Comparison of ENCODE assay signal across 12 cellular contexts in the genomic region with DNA sequence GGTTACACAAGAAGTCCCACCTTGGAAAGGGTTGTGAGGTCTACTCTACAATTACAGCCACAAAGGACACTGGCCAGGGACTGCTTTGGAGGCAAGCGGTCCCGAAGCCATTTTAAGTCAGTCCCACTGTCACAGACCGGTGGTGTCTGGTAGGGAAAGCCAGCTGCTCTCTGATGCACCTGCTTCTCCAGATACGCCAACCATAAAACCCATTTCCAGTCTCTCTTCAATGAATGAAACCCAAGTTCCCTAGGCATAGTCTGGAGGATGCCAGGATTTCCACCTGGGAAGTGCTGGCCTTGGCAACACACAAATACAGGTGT. TPM values are rescaled to one million over a fixed set of nuclear protein-coding genes. Genes with fewer than 3 reads are reported as not detected.
DNase-seq lines count a peak whose midpoint lies in the region; ATAC-seq and TF ChIP-seq lines count a peak whose summit lies in the region.
"Had no signal": no experiment of that assay in that cellular context is flagged by ENCODE, and none has a peak within 500 bp of the region (broad histone marks: within the 10 kb centered on the region; RNA-seq: fewer than 3 reads in every experiment).

No MANE protein-coding gene starts in this region.

- CTCF ChIA-PET in Caco-2 (lab: Charles Lee): interaction anchor here (1.3 kb wide), 1 partner anchor 41 kb away, joined by 3 read pairs; no protein-coding TSS in a partner anchor
- CTCF ChIA-PET in OCI-LY7 (lab: Charles Lee; ENCODE audit: unreplicated experiment): no interaction called here

- H3K9me3 ChIP-seq in Caco-2: no peaks in the 10 kb centered on the region
- no peaks in the 10 kb centered on the region for H3K9me3 ChIP-seq in Peyer's patch
- no peaks in the 10 kb centered on the region for H3K9me3 ChIP-seq in hepatocyte (ENCODE audit: low read depth)
- no peaks in the 10 kb centered on the region for H3K9me3 ChIP-seq in spleen
- H3K9me3 ChIP-seq in OCI-LY7 (ENCODE audit: low read length): no peaks in the 10 kb centered on the region

- BruUV-seq in Caco-2 (replicated peaks; lab: Mats Ljungman, UMichigan): no TSS peak
- BruUV-seq in OCI-LY7 (replicated peaks; lab: Mats Ljungman, UMichigan): no TSS peak

- H3K27ac Mint-ChIP-seq in Caco-2 (ENCODE audit: unreplicated experiment): peak overlapping the region; percentile 51

- POLR2A ChIA-PET in Caco-2 (lab: Charles Lee) (no interaction called here), OCI-LY7 (lab: Charles Lee) (interaction anchor here (0.7 to 1.5 kb wide), 2 partner anchors 12 to 212 kb away, joined by 3 to 7 read pairs; no protein-coding TSS in a partner anchor)

- peaks cover 44% of the 10 kb centered on the region for H3K4me1 ChIP-seq in Caco-2
- peaks cover 4 to 41% (median 23%) of the 10 kb centered on the region in 4 donors for H3K4me1 ChIP-seq in Peyer's patch
- peaks cover 9% of the 10 kb centered on the region for H3K4me1 ChIP-seq in hepatocyte (ENCODE audit: insufficient read depth)
- H3K4me1 ChIP-seq in spleen: peaks cover 9 to 97% (median 50%) of the 10 kb centered on the region in 6 donors
- H3K4me1 ChIP-seq in OCI-LY7 (ENCODE audit: insufficient read depth, low read length, poor library complexity, severe bottlenecking): peaks cover 62% of the 10 kb centered on the region

- intact Hi-C loops in Caco-2 (cut with micrococcal nuclease; ENCODE audit: unreplicated experiment): no loop called here
- intact Hi-C loops in spleen (cut with DNase I; ENCODE audit: low total_unique reads): no loop called here
- intact Hi-C loops in OCI-LY7 (cut with micrococcal nuclease; ENCODE audit: unreplicated experiment): no loop called here

- H2AFZ ChIP-seq in hepatocyte: no peak overlapping the region
- no peak overlapping the region for H2AFZ ChIP-seq in OCI-LY7 (ENCODE audit: low read length)

- TF ChIP-seq POLR2A in Peyer's patch (IDR thresholded peaks at IDR 0.05): no peak
- TF ChIP-seq POLR2A in spleen (IDR thresholded peaks at IDR 0.05): no peak

- H3K4me3 ChIP-seq in Caco-2 (ENCODE audit: low read depth, low read length) (no peak overlapping the region), Peyer's patch (no peak overlapping the region), hepatocyte (no peak overlapping the region), spleen (no peak overlapping the region), OCI-LY7 (ENCODE audit: low read depth, low read length, poor library complexity, severe bottlenecking) (no peak overlapping the region)

- H3K79me2 ChIP-seq in hepatocyte: no peaks in the 10 kb centered on the region
- H3K79me2 ChIP-seq in OCI-LY7 (ENCODE audit: insufficient read depth, low read depth, low read length): peaks cover 5% of the 10 kb centered on the region; the same call in 1 of the 2 replicates

- H4K20me1 ChIP-seq in hepatocyte (ENCODE audit: insufficient read depth, poor library complexity, severe bottlenecking) (no peaks in the 10 kb centered on the region), OCI-LY7 (ENCODE audit: insufficient read depth, low read length) (no peaks in the 10 kb centered on the region)

- ATAC-seq in HG03457 (IDR thresholded peaks at IDR 0.05; ENCODE audit: unreplicated experiment): no peak
- ATAC-seq: naive thymus-derived CD8-positive, alpha-beta T cell had no signal

- H3K9me3 Mint-ChIP-seq in Caco-2 (ENCODE audit: unreplicated experiment): no peaks in the 10 kb centered on the region
- H3K9me3 Mint-ChIP-seq: naive thymus-derived CD8-positive, alpha-beta T cell had no signal

- H3K9me2 ChIP-seq in hepatocyte (replicated peaks; ENCODE audit: insufficient read depth) (no peaks in the 10 kb centered on the region), OCI-LY7 (ENCODE audit: insufficient read depth, low read length) (no peaks in the 10 kb centered on the region)

- peaks cover 55% of the 10 kb centered on the region for H3K4me1 Mint-ChIP-seq in Caco-2 (ENCODE audit: low read depth, unreplicated experiment)

- no peaks in the 10 kb centered on the region for H3K27me3 ChIP-seq in Caco-2 (replicated peaks; ENCODE audit: control insufficient read depth, insufficient read depth, low read length)
- H3K27me3 ChIP-seq in Peyer's patch: no peaks in the 10 kb centered on the region
- H3K27me3 ChIP-seq in hepatocyte: no peaks in the 10 kb centered on the region
- no peaks in the 10 kb centered on the region for H3K27me3 ChIP-seq in spleen (replicated peaks in 1 of 7)

- TF ChIP-seq CTCF in Caco-2 (IDR thresholded peaks at IDR 0.05; ENCODE audit: insufficient read depth in 1 of 2, low read depth in 1 of 2, low read length in 1 of 2, severe bottlenecking in 1 of 2, unreplicated experiment in 1 of 2): no peak
- TF ChIP-seq CTCF in Peyer's patch (IDR thresholded peaks at IDR 0.05): no peak
- TF ChIP-seq CTCF in hepatocyte (IDR thresholded peaks at IDR 0.05; ENCODE audit: poor library complexity): no peak
- no peak for TF ChIP-seq CTCF in spleen (IDR thresholded peaks at IDR 0.05 in 8 of 11, conservative IDR thresholded peaks at IDR 0.05 in 3 of 11)
- TF ChIP-seq CTCF in OCI-LY7 (conservative IDR thresholded peaks at IDR 0.05; ENCODE audit: low read length): no peak

- no peak overlapping the region for H3K4me2 ChIP-seq in hepatocyte
- H3K4me2 ChIP-seq in OCI-LY7 (ENCODE audit: low read length): no peak overlapping the region

- DNase-seq in Caco-2 (no peak), Peyer's patch (no peak), hepatocyte (ENCODE audit: low spot score) (no peak), spleen (no peak), retina (no peak), OCI-LY7 (ENCODE audit: low spot score) (no peak)
- DNase-seq: DND-41; glutamatergic neuron; naive thymus-derived CD8-positive, alpha-beta T cell; NCI-H1930; stimulated activated CD4-positive, alpha-beta T cell treated with anti-CD3 and anti-CD28 coated beads, Interleukin-1b, Interleukin-23, amount 100 ng/mL, for 48 hours had no signal

- H3K27ac ChIP-seq in Peyer's patch (peak overlapping the region; percentile 21 to 66 (median 48)), hepatocyte (peak overlapping the region; percentile 67), spleen (peak overlapping the region in 5 of 8 donors; percentile 41 to 68 (median 54)), OCI-LY7 (ENCODE audit: low read depth, low read length, poor library complexity, severe bottlenecking) (no peak overlapping the region)

- no peaks in the 10 kb centered on the region for H3K27me3 Mint-ChIP-seq in Caco-2 (ENCODE audit: insufficient read depth, unreplicated experiment)
- H3K27me3 Mint-ChIP-seq: naive thymus-derived CD8-positive, alpha-beta T cell had no signal

- H3K36me3 ChIP-seq in Caco-2 (ENCODE audit: control insufficient read depth, insufficient read depth, low read length): peaks cover 2% of the 10 kb centered on the region
- no peaks in the 10 kb centered on the region for H3K36me3 ChIP-seq in Peyer's patch
- H3K36me3 ChIP-seq in hepatocyte (replicated peaks; ENCODE audit: insufficient read depth, low read depth): no peaks in the 10 kb centered on the region
- H3K36me3 ChIP-seq in spleen: peaks cover 0 to 49% (median 0%) of the 10 kb centered on the region in 6 donors
- H3K36me3 ChIP-seq in OCI-LY7 (ENCODE audit: insufficient read depth, low read length): no peaks in the 10 kb centered on the region

- H3K36me3 Mint-ChIP-seq in Caco-2 (ENCODE audit: insufficient read depth, unreplicated experiment): peaks cover 10% of the 10 kb centered on the region

- WGBS in hepatocyte (ENCODE audit: low lambda C conversion rate, missing lambda C conversion rate): 97% methylated on average over 4 of the region's 4 CpGs
- 71 to 92% (median 85%) methylated on average over 2 to 4 of the region's 4 CpGs for WGBS in spleen, 5 donors

- no peak overlapping the region for H3K4me3 Mint-ChIP-seq in Caco-2 (ENCODE audit: unreplicated experiment)
- H3K4me3 Mint-ChIP-seq: naive thymus-derived CD8-positive, alpha-beta T cell had no signal

RNA-seq across cellular contexts. Expression of a gene that starts 32.6 kb away (rescaled TPM):
- 19.4 and 21.2 TPM in 2 replicates for total RNA-seq in Caco-2 (2022)
- 10 to 100 TPM in 3 of 4 donors, 1 to 10 TPM in 1; 7.2 to 35.5 (median 13.1) TPM for total RNA-seq in Peyer's patch
- 2.0 and 2.4 TPM in 2 replicates for total RNA-seq in hepatocyte
- polyA plus RNA-seq in hepatocyte: 0.16 and 1.3 TPM in 2 replicates
- 10 to 100 TPM; 26.8 to 34.5 (median 28.9) TPM for total RNA-seq in spleen
- polyA plus RNA-seq in spleen: 1 to 10 TPM; 1.4 to 5.2 (median 1.8) TPM
- 0.26 and 0.60 TPM in 2 replicates for total RNA-seq in OCI-LY7 (2014; rRNA removed; shearing (Covaris generic))
- 4.1 and 4.5 TPM in 2 replicates for total RNA-seq in OCI-LY7 (2022)

RNA-seq across cellular contexts. Expression of a gene that starts 51.0 kb away (rescaled TPM):
- 66.2 and 67.8 TPM in 2 replicates for total RNA-seq in Caco-2 (2022)
- 10 to 100 TPM; 24.8 to 42.7 (median 29.5) TPM for total RNA-seq in Peyer's patch
- 50.0 and 63.5 TPM in 2 replicates for total RNA-seq in hepatocyte
- polyA plus RNA-seq in hepatocyte: 94.5 and 105 TPM in 2 replicates
- total RNA-seq in spleen: 10 to 100 TPM; 18.2 to 48.4 (median 24.6) TPM
- 10 to 100 TPM; 24.4 to 37.3 (median 34.0) TPM for polyA plus RNA-seq in spleen
- 59.6 and 68.2 TPM in 2 replicates for total RNA-seq in OCI-LY7 (2014; rRNA removed; shearing (Covaris generic))
- 78.4 and 82.6 TPM in 2 replicates for total RNA-seq in OCI-LY7 (2022)
